ENCODE assay signal across 23 cellular contexts in the genomic region with DNA sequence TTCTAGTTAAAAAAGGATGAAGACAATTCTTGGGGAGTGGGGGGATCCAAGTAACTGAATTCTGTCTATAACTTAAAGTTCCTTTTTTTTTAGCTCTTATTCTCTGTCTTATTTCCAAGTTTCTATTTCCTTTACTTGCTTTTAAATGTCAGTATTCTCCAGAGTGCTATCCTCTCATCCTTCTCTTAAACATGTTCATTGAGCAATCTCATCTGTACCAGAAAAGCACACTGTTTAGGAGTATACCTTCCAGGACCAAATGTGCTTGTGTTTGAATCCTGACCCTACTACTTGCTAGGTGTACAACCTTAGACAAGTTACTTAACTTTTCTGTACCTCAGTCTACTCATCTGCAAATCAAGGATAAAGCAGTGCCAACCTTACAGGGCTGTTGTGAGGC. TPM values are rescaled to one million over a fixed set of nuclear protein-coding genes. Genes with fewer than 3 reads are reported as not detected.
A peak's percentile ranks its signal among the peaks of the same experiment; 100 is the strongest.
DNase-seq lines count a peak whose midpoint lies in the region; ATAC-seq and TF ChIP-seq lines count a peak whose summit lies in the region.
"Had no signal": no experiment of that assay in that cellular context is flagged by ENCODE, and none has a peak within 500 bp of the region (broad histone marks: within the 10 kb centered on the region; RNA-seq: fewer than 3 reads in every experiment).

No MANE protein-coding gene starts in this region.

- intact Hi-C loops in MCF 10A (cut with micrococcal nuclease) = loop anchor here (2.0 to 10.0 kb wide), 3 partner anchors 49 to 473 kb away; no protein-coding TSS in a partner anchor
- intact Hi-C loops in breast epithelium (cut with DNase I; ENCODE audit: low total_unique reads) = loop anchor here (5.0 kb wide), 1 partner anchor 437 kb away; no protein-coding TSS in a partner anchor
- intact Hi-C loops in ovary (cut with DNase I) = no loop called here
- intact Hi-C loops in posterior cingulate gyrus (cut with DNase I) = no loop called here

- CTCF ChIA-PET in MCF 10A (lab: Yijun Ruan, JAX) = interaction anchor here (1.1 to 1.9 kb wide), 2 partner anchors 10 to 48 kb away, joined by 3 to 8 read pairs; no protein-coding TSS in a partner anchor

- H3K9ac ChIP-seq in adipocyte (ENCODE audit: low read length) = no peak overlapping the region

- TF ChIP-seq EP300 in ovary (IDR thresholded peaks at IDR 0.05) = no peak

- H3K4me1 Mint-ChIP-seq in MCF 10A (ENCODE audit: insufficient read depth, unreplicated experiment) = peaks cover 26% of the 10 kb centered on the region

- H3K9me3 ChIP-seq in breast epithelium (no peaks in the 10 kb centered on the region), adipocyte (ENCODE audit: control insufficient read depth, low read length) (no peaks in the 10 kb centered on the region), ovary (no peaks in the 10 kb centered on the region)
- H3K9me3 ChIP-seq: upper lobe of left lung had no signal

- H3K36me3 Mint-ChIP-seq in MCF 10A (ENCODE audit: insufficient read depth, unreplicated experiment) = no peaks in the 10 kb centered on the region

- no peaks in the 10 kb centered on the region for H3K36me3 ChIP-seq in breast epithelium
- no peaks in the 10 kb centered on the region for H3K36me3 ChIP-seq in adipocyte (ENCODE audit: control insufficient read depth, insufficient read depth, low read length, severe bottlenecking)
- no peaks in the 10 kb centered on the region for H3K36me3 ChIP-seq in ovary
- H3K36me3 ChIP-seq: upper lobe of left lung had no signal

- POLR2A ChIA-PET in MCF 10A (lab: Yijun Ruan, JAX) = interaction anchor here (0.7 to 3.3 kb wide), 9 partner anchors 11 to 989 kb away, joined by 3 to 16 read pairs (median 5); a partner anchor contains a TSS

- peak overlapping the region; percentile 6 for H3K27ac Mint-ChIP-seq in MCF 10A (ENCODE audit: low read depth, unreplicated experiment)
- H3K27ac Mint-ChIP-seq: activated CD4-positive, alpha-beta T cell treated with anti-CD3 and anti-CD28 coated beads, Interleukin-2, amount 10 ng/mL, durations not matched to agents 24 days and 14 days; activated CD8-positive, alpha-beta memory T cell treated with anti-CD3 and anti-CD28 coated beads, Interleukin-2, amount 10 ng/mL, durations not matched to agents 7 days and 5 days; activated naive CD8-positive, alpha-beta T cell treated with anti-CD3 and anti-CD28 coated beads for 36 hours; B cell had no signal

- no peak overlapping the region for H3K4me3 ChIP-seq in breast epithelium
- H3K4me3 ChIP-seq in adipocyte (ENCODE audit: low read length) = no peak overlapping the region
- no peak overlapping the region for H3K4me3 ChIP-seq in fibroblast of pulmonary artery (replicated peaks; ENCODE audit: low read depth, low read length)
- H3K4me3 ChIP-seq in ovary = no peak overlapping the region
- H3K4me3 ChIP-seq: GM12878, lung, upper lobe of left lung had no signal

- DNase-seq in MCF 10A (ENCODE audit: unreplicated experiment) (no peak), breast epithelium (ENCODE audit: low spot score in 2 of 2) (no peak), adipocyte (ENCODE audit: low read depth) (peak; percentile 29), fibroblast of pulmonary artery (ENCODE audit: low read depth) (peak; percentile 3), ovary (no peak), posterior cingulate gyrus (no peak), NCI-H1930 (lab: John Stamatoyannopoulos, UW) (no peak)
- DNase-seq: activated CD4-positive, alpha-beta T cell treated with anti-CD3 and anti-CD28 coated beads, Interleukin-2, amount 10 ng/mL, durations not matched to agents 24 days and 14 days; activated CD8-positive, alpha-beta memory T cell treated with anti-CD3 and anti-CD28 coated beads, Interleukin-2, amount 10 ng/mL, durations not matched to agents 7 days and 5 days; activated naive CD8-positive, alpha-beta T cell treated with anti-CD3 and anti-CD28 coated beads for 36 hours; CD8-positive, alpha-beta memory T cell; Kasumi-1; kidney; NCI-H1694 treated with DMSO at 0.1 percent for 48 hours; NCI-H526; small intestine; substantia nigra; upper lobe of left lung had no signal

- no peak for TF ChIP-seq POLR2A in breast epithelium (IDR thresholded peaks at IDR 0.05)
- TF ChIP-seq POLR2A in ovary (IDR thresholded peaks at IDR 0.05) = no peak

- peaks cover 7% of the 10 kb centered on the region for H3K9me3 Mint-ChIP-seq in MCF 10A (ENCODE audit: unreplicated experiment)
- H3K9me3 Mint-ChIP-seq: activated CD4-positive, alpha-beta T cell treated with anti-CD3 and anti-CD28 coated beads, Interleukin-2, amount 10 ng/mL, durations not matched to agents 24 days and 14 days; CD8-positive, alpha-beta memory T cell had no signal

- TF ChIP-seq CTCF in MCF 10A (IDR thresholded peaks at IDR 0.05; ENCODE audit: unreplicated experiment) (no peak), breast epithelium (IDR thresholded peaks at IDR 0.05) (no peak), fibroblast of pulmonary artery (IDR thresholded peaks at IDR 0.05; ENCODE audit: low read length, missing control alignments) (no peak), ovary (IDR thresholded peaks at IDR 0.05) (no peak)

- H3K27me3 Mint-ChIP-seq in MCF 10A (ENCODE audit: insufficient read depth, unreplicated experiment) = no peaks in the 10 kb centered on the region
- H3K27me3 Mint-ChIP-seq: activated CD4-positive, alpha-beta T cell treated with anti-CD3 and anti-CD28 coated beads, Interleukin-2, amount 10 ng/mL, durations not matched to agents 24 days and 14 days; activated CD8-positive, alpha-beta memory T cell treated with anti-CD3 and anti-CD28 coated beads, Interleukin-2, amount 10 ng/mL, durations not matched to agents 7 days and 5 days; activated naive CD8-positive, alpha-beta T cell treated with anti-CD3 and anti-CD28 coated beads for 36 hours; B cell; CD8-positive, alpha-beta memory T cell had no signal

- BruUV-seq in MCF 10A (replicated peaks; lab: Mats Ljungman, UMichigan) = no TSS peak

- no peak overlapping the region for H3K27ac ChIP-seq in breast epithelium
- no peak overlapping the region for H3K27ac ChIP-seq in ovary
- H3K27ac ChIP-seq: upper lobe of left lung, VCaP had no signal

- H3K4me3 Mint-ChIP-seq in MCF 10A (ENCODE audit: unreplicated experiment) = no peak overlapping the region
- H3K4me3 Mint-ChIP-seq: activated CD4-positive, alpha-beta T cell treated with anti-CD3 and anti-CD28 coated beads, Interleukin-2, amount 10 ng/mL, durations not matched to agents 24 days and 14 days; activated CD8-positive, alpha-beta memory T cell treated with anti-CD3 and anti-CD28 coated beads, Interleukin-2, amount 10 ng/mL, durations not matched to agents 7 days and 5 days; activated naive CD8-positive, alpha-beta T cell treated with anti-CD3 and anti-CD28 coated beads for 36 hours; B cell had no signal

- H3K27me3 ChIP-seq in breast epithelium (no peaks in the 10 kb centered on the region), adipocyte (replicated peaks; ENCODE audit: control insufficient read depth, insufficient read depth, low read length) (no peaks in the 10 kb centered on the region), ovary (no peaks in the 10 kb centered on the region)
- H3K27me3 ChIP-seq: upper lobe of left lung had no signal

- H3K4me1 ChIP-seq in breast epithelium = no peaks in the 10 kb centered on the region
- peaks cover 29% of the 10 kb centered on the region for H3K4me1 ChIP-seq in adipocyte (ENCODE audit: control insufficient read depth, insufficient read depth, low read length)
- H3K4me1 ChIP-seq in ovary (ENCODE audit: insufficient read depth) = peaks cover 10% of the 10 kb centered on the region
- H3K4me1 ChIP-seq: upper lobe of left lung had no signal

- no peak for ATAC-seq in GM21737 (IDR thresholded peaks at IDR 0.05; ENCODE audit: unreplicated experiment)
- ATAC-seq: activated CD8-positive, alpha-beta memory T cell treated with anti-CD3 and anti-CD28 coated beads, Interleukin-2, amount 10 ng/mL, durations not matched to agents 7 days and 5 days; GM12878 had no signal

RNA-seq across cellular contexts. Expression of a gene that starts 50.1 kb away (rescaled TPM):
- total RNA-seq in MCF 10A (2022) (31.9 and 35.0 TPM in 2 replicates), breast epithelium (10 to 100 TPM; 49.6 to 58.7 (median 58.7) TPM), ovary (100 to 1,000 TPM in 5 of 7 donors, 10 to 100 TPM in 2; 45.8 to 202 (median 135) TPM)
- 10 to 100 TPM; 27.2 to 60.5 TPM for polyA plus RNA-seq in ovary

Comparison
In these comparisons a context has a peak if more than half of its experiments do, and no peak if none do; other contexts are left out.
1. DNase-seq: peak in adipocyte (single experiment) and fibroblast of pulmonary artery (single experiment); none in MCF 10A (single experiment), breast epithelium (0 of 2), ovary (0 of 5), posterior cingulate gyrus (0 of 10) and NCI-H1930 (0 of 2).
2. intact Hi-C loops: an anchor here in MCF 10A (2.0 to 10.0 kb wide) and breast epithelium (5.0 kb wide); none called in ovary and posterior cingulate gyrus.